20 cellular contexts compared by ENCODE assay signal in genomic region chr22:23534201-23534850, GRCh38. TPM values are rescaled to one million over a fixed set of nuclear protein-coding genes. Genes with fewer than 3 reads are reported as not detected.
DNase-seq lines count a peak whose midpoint lies in the region; TF ChIP-seq lines count a peak whose summit lies in the region.
"Had no signal": no experiment of that assay in that cellular context is flagged by ENCODE, and none has a peak within 500 bp of the region (broad histone marks: within the 10 kb centered on the region; RNA-seq: fewer than 3 reads in every experiment).

No MANE protein-coding gene starts in this region.

- peaks cover 53 to 58% of the 10 kb centered on the region in 2 experiments for H3K27me3 ChIP-seq in mesenchymal stem cell (ENCODE audit: control insufficient read depth in 1 of 2, insufficient read depth in 1 of 2, low read length in 2 of 2)
- H3K27me3 ChIP-seq in testis = no peaks in the 10 kb centered on the region
- H3K27me3 ChIP-seq: uterus had no signal

- H3K4me1 ChIP-seq in mesenchymal stem cell (ENCODE audit: control insufficient read depth, insufficient read depth, low read depth, low read length) = no peaks in the 10 kb centered on the region
- H3K4me1 ChIP-seq in testis = peaks cover 78% of the 10 kb centered on the region
- H3K4me1 ChIP-seq: parathyroid adenoma, uterus had no signal

- DNase-seq in activated T-cell treated with anti-CD3 and anti-CD28 coated beads, Interleukin-2, amount 50 U/mL, for 1 hour = peak; percentile 8
- no peak for DNase-seq in activated T-cell treated with anti-CD3 and anti-CD28 coated beads for 4 hours
- peak; percentile 35 for DNase-seq in cerebellar cortex (ENCODE audit: low spot score)
- no peak for DNase-seq in mesenchymal stem cell
- DNase-seq in testis = peak; percentile 36
- no peak for DNase-seq in kidney glomerular epithelial cell (lab: John Stamatoyannopoulos, UW)
- DNase-seq in OCI-M1 (lab: John Stamatoyannopoulos, UW) = no peak
- no peak for DNase-seq in dedifferentiated amniotic fluid mesenchymal stem cell (ENCODE audit: extremely low spot score)
- DNase-seq: activated CD8-positive, alpha-beta memory T cell treated with anti-CD3 and anti-CD28 coated beads for 24 hours; CD4-positive, alpha-beta memory T cell; KG1; NCI-H1105 treated with DMSO at 0.1 percent for 48 hours; NCI-H2171; NCI-H748 treated with DMSO at 0.1 percent for 48 hours; SW 1271; uterus had no signal

- H3K36me3 ChIP-seq in mesenchymal stem cell (ENCODE audit: control insufficient read depth in 1 of 2, insufficient read depth in 2 of 2, low read depth in 1 of 2, low read length in 2 of 2) (no peaks in the 10 kb centered on the region), testis (ENCODE audit: low read depth, missing control alignments) (no peaks in the 10 kb centered on the region)
- H3K36me3 ChIP-seq: uterus had no signal

- peak overlapping the region; percentile 59 to 94 for H2BK12ac ChIP-seq in mesenchymal stem cell (ENCODE audit: low read length in 2 of 2)

- H4K8ac ChIP-seq in mesenchymal stem cell (ENCODE audit: low read length) = peak overlapping the region; percentile 81

- H3K23ac ChIP-seq in mesenchymal stem cell (ENCODE audit: low read length in 2 of 2) = no peak overlapping the region

- peak overlapping the region; percentile 71 to 84 for H3K4ac ChIP-seq in mesenchymal stem cell (ENCODE audit: low read depth in 1 of 2, low read length in 2 of 2)

- no peaks in the 10 kb centered on the region for H3K9me3 ChIP-seq in mesenchymal stem cell (ENCODE audit: control insufficient read depth, low read length)
- no peaks in the 10 kb centered on the region for H3K9me3 ChIP-seq in testis
- H3K9me3 ChIP-seq: uterus had no signal

- WGBS in mesenchymal stem cell = 83% methylated on average over 10 of the region's 10 CpGs
- WGBS in testis, 2 donors = 81 to 87% methylated on average over 7 to 10 of the region's 10 CpGs

- no peak for TF ChIP-seq CTCF in testis (IDR thresholded peaks at IDR 0.05)

- H2AFZ ChIP-seq in mesenchymal stem cell (ENCODE audit: low read depth, low read length) = no peak overlapping the region
- H2AFZ ChIP-seq: parathyroid adenoma had no signal

- no peak overlapping the region for H2BK5ac ChIP-seq in mesenchymal stem cell (ENCODE audit: low read depth, low read length, poor library complexity, severe bottlenecking)

- no peak overlapping the region for H3K4me3 ChIP-seq in mesenchymal stem cell (ENCODE audit: insufficient read depth in 1 of 2, low read depth in 1 of 2, low read length in 2 of 2)
- H3K4me3 ChIP-seq in testis = no peak overlapping the region
- H3K4me3 ChIP-seq: uterus had no signal

- H3K27ac ChIP-seq in mesenchymal stem cell (ENCODE audit: low read length, poor library complexity, severe bottlenecking) = no peak overlapping the region
- H3K27ac ChIP-seq in testis = peak overlapping the region; percentile 38 to 65
- H3K27ac ChIP-seq: parathyroid adenoma, uterus had no signal

- intact Hi-C loops in testis (cut with DNase I; ENCODE audit: low total_unique reads) = no loop called here

- H2BK120ac ChIP-seq in mesenchymal stem cell (ENCODE audit: low read depth, low read length) = peak overlapping the region; percentile 86

- H4K91ac ChIP-seq in mesenchymal stem cell (ENCODE audit: low read length) = peak overlapping the region; percentile 98

- H3K18ac ChIP-seq in mesenchymal stem cell (ENCODE audit: low read depth in 1 of 2, low read length in 2 of 2) = peak overlapping the region; percentile 46 to 81

- no peak overlapping the region for H3K14ac ChIP-seq in mesenchymal stem cell (ENCODE audit: low read length in 2 of 2)

- peak overlapping the region; percentile 60 for H2BK15ac ChIP-seq in mesenchymal stem cell (ENCODE audit: low read depth, poor library complexity, severe bottlenecking)

- TF ChIP-seq POLR2A in testis (IDR thresholded peaks at IDR 0.05) = no peak

- no peak overlapping the region for H3K4me2 ChIP-seq in mesenchymal stem cell (ENCODE audit: low read length, poor library complexity, severe bottlenecking)

- H3K9ac ChIP-seq in mesenchymal stem cell (ENCODE audit: low read length) = no peak overlapping the region
- H3K9ac ChIP-seq: parathyroid adenoma had no signal

- no peak overlapping the region for H2AK5ac ChIP-seq in mesenchymal stem cell (ENCODE audit: low read length, severe bottlenecking)

- H3K79me1 ChIP-seq in mesenchymal stem cell (replicated peaks; ENCODE audit: low read length, poor library complexity, severe bottlenecking) = no peaks in the 10 kb centered on the region

RNA-seq across cellular contexts. Expression of gene IGLL1, which starts 45.8 kb away (rescaled TPM):
- polyA plus RNA-seq in mesenchymal stem cell (2013, experiment 1 of 2) = not detected
- polyA plus RNA-seq in mesenchymal stem cell (2013, experiment 2 of 2) = not detected
- total RNA-seq in testis = 10 to 100 TPM in 1 of 2 donors, 1 to 10 TPM in 1; 6.9 to 24.6 TPM
- 36.9 TPM for polyA plus RNA-seq in testis (ENCODE audit: insufficient read depth, low read depth, low replicate concordance)
- total RNA-seq: A673; aorta; CD4-positive, alpha-beta memory T cell; Daoy had no signal
- polyA plus RNA-seq: aorta; CD4-positive, alpha-beta memory T cell had no signal

Comparison
In these comparisons a context has a peak if more than half of its experiments do, and no peak if none do; other contexts are left out.
1. DNase-seq: peak in activated T-cell treated with anti-CD3 and anti-CD28 coated beads, Interleukin-2, amount 50 U/mL, for 1 hour (single experiment), cerebellar cortex (single experiment) and testis (single experiment); none in activated T-cell treated with anti-CD3 and anti-CD28 coated beads for 4 hours (single experiment), mesenchymal stem cell (single experiment), kidney glomerular epithelial cell (single experiment), OCI-M1 (single experiment) and dedifferentiated amniotic fluid mesenchymal stem cell (single experiment).